Comparison of ENCODE assay signal across 9 cellular contexts in the genomic region with DNA sequence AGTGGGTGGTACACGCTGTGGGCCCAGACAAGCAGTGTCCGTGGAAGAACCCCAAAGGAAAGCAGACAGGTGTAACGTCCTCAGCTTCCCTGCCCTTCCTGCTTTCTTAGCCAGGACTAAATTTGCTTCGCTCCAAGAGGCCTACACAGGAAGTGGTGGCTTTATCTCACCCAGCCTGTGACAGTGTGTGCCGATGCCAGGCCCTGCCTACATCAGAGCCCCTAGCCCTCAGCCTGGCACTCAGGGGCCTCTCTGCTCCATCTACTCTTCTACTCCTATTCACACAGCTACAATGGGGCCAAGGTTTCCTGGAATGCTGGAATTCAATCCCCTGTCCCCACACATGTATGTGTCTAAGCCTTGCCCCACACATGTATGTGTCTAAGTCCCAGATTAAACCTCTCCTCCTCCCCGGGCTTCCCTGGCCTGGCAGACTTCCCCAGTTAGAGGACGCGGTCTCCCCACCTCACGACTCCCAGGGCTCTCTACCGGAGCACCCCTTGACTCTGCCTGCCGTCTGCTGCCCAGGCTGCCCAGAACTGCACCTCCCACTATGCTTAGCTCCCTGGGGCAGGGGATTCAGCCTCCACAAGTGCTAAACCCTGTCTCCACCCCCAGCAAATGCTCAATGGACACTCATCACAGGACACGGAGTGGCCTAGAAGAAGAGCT. TPM values are rescaled to one million over a fixed set of nuclear protein-coding genes. Genes with fewer than 3 reads are reported as not detected.
DNase-seq lines count a peak whose midpoint lies in the region; ATAC-seq and TF ChIP-seq lines count a peak whose summit lies in the region.
"Had no signal": no experiment of that assay in that cellular context is flagged by ENCODE, and none has a peak within 500 bp of the region (broad histone marks: within the 10 kb centered on the region; RNA-seq: fewer than 3 reads in every experiment).

No MANE protein-coding gene starts in this region.

- peak; percentile 71 for ATAC-seq in activated CD8-positive, alpha-beta T cell treated with anti-CD3 and anti-CD28 coated beads for 36 hours
- ATAC-seq in HG02884 (IDR thresholded peaks at IDR 0.05; ENCODE audit: unreplicated experiment) (no peak), HG03196 (IDR thresholded peaks at IDR 0.05; ENCODE audit: unreplicated experiment) (no peak)

- H3K27me3 Mint-ChIP-seq in IgD-negative memory B cell (no peaks in the 10 kb centered on the region), endothelial cell (ENCODE audit: unreplicated experiment) (peaks cover 5% of the 10 kb centered on the region)
- H3K27me3 Mint-ChIP-seq in activated CD8-positive, alpha-beta T cell treated with anti-CD3 and anti-CD28 coated beads for 36 hours: no peaks in the 10 kb centered on the region

- H3K4me3 Mint-ChIP-seq in IgD-negative memory B cell: peak overlapping the region in 3 of 4 donors; percentile 69 to 82 (median 70)
- no peak overlapping the region for H3K4me3 Mint-ChIP-seq in activated CD8-positive, alpha-beta T cell treated with anti-CD3 and anti-CD28 coated beads for 36 hours
- H3K4me3 Mint-ChIP-seq in endothelial cell (ENCODE audit: unreplicated experiment): peak overlapping the region; percentile 70

- H3K9me3 Mint-ChIP-seq in IgD-negative memory B cell (no peaks in the 10 kb centered on the region), endothelial cell (ENCODE audit: unreplicated experiment) (no peaks in the 10 kb centered on the region)
- H3K9me3 Mint-ChIP-seq in activated CD8-positive, alpha-beta T cell treated with anti-CD3 and anti-CD28 coated beads for 36 hours: no peaks in the 10 kb centered on the region

- CTCF ChIA-PET in activated CD8-positive, alpha-beta T cell treated with anti-CD3 and anti-CD28 coated beads for 36 hours (lab: Charles Lee): interaction anchor here (0.9 to 7.3 kb wide), 11 partner anchors 8 to 74 kb away, joined by 3 to 43 read pairs (median 5); partner anchors contain the start of genes MIEN1, PGAP3 and PNMT

- H3K4me1 Mint-ChIP-seq in IgD-negative memory B cell (peaks cover 42 to 45% (median 45%) of the 10 kb centered on the region in 3 donors), endothelial cell (ENCODE audit: unreplicated experiment) (peaks cover 12% of the 10 kb centered on the region)
- H3K4me1 Mint-ChIP-seq in activated CD8-positive, alpha-beta T cell treated with anti-CD3 and anti-CD28 coated beads for 36 hours (ENCODE audit: low read depth): peaks cover 64% of the 10 kb centered on the region

- intact Hi-C loops in activated CD8-positive, alpha-beta T cell treated with anti-CD3 and anti-CD28 coated beads for 36 hours (cut with micrococcal nuclease): no loop called here

- no peak for TF ChIP-seq CTCF in activated CD8-positive, alpha-beta T cell treated with anti-CD3 and anti-CD28 coated beads for 36 hours (IDR thresholded peaks at IDR 0.05)
- no peak for TF ChIP-seq CTCF in endothelial cell (IDR thresholded peaks at IDR 0.05; ENCODE audit: unreplicated experiment)

- DNase-seq in activated CD8-positive, alpha-beta T cell treated with anti-CD3 and anti-CD28 coated beads for 36 hours: peak; percentile 58
- DNase-seq in endothelial cell (ENCODE audit: low spot score): no peak
- peak; percentile 57 for DNase-seq in stimulated activated CD8-positive, alpha-beta memory T cell treated with anti-CD3 and anti-CD28 coated beads, Interleukin-4, amount 100 ng/mL, for 48 hours
- DNase-seq in MV-4-11 (lab: John Stamatoyannopoulos, UW): no peak
- DNase-seq in epidermal melanocyte (ENCODE audit: insufficient read length, low spot score): no peak
- DNase-seq: NCI-H1694 treated with DMSO at 0.1 percent for 48 hours had no signal

- H3K27ac Mint-ChIP-seq in IgD-negative memory B cell: peak overlapping the region; percentile 94 to 95 (median 95)
- peak overlapping the region; percentile 89 for H3K27ac Mint-ChIP-seq in activated CD8-positive, alpha-beta T cell treated with anti-CD3 and anti-CD28 coated beads for 36 hours
- H3K27ac Mint-ChIP-seq in endothelial cell (ENCODE audit: unreplicated experiment): no peak overlapping the region

- POLR2A ChIA-PET in activated CD8-positive, alpha-beta T cell treated with anti-CD3 and anti-CD28 coated beads for 36 hours (lab: Charles Lee): interaction anchor here (0.6 to 3.5 kb wide), 10 partner anchors 8 to 58 kb away, joined by 3 to 16 read pairs (median 3); partner anchors contain the start of genes MIEN1, PGAP3 and PNMT

- H3K36me3 Mint-ChIP-seq in IgD-negative memory B cell (peaks cover 5% of the 10 kb centered on the region), endothelial cell (ENCODE audit: low read depth, unreplicated experiment) (peaks cover 5% of the 10 kb centered on the region)
- H3K36me3 Mint-ChIP-seq in activated CD8-positive, alpha-beta T cell treated with anti-CD3 and anti-CD28 coated beads for 36 hours (ENCODE audit: low read depth): peaks cover 4% of the 10 kb centered on the region

RNA-seq across cellular contexts. Expression of gene PGAP3, which starts 8.2 kb away (rescaled TPM):
- 15.6 TPM for polyA plus RNA-seq in IgD-negative memory B cell
- 1 to 10 TPM; 6.4 to 7.4 TPM for total RNA-seq in activated CD8-positive, alpha-beta T cell treated with anti-CD3 and anti-CD28 coated beads for 36 hours
- total RNA-seq in endothelial cell (ENCODE audit: unreplicated experiment): 11.2 TPM

RNA-seq across cellular contexts. Expression of gene PNMT, which starts 11.4 kb away (rescaled TPM):
- polyA plus RNA-seq in IgD-negative memory B cell: not detected
- total RNA-seq in activated CD8-positive, alpha-beta T cell treated with anti-CD3 and anti-CD28 coated beads for 36 hours: under 1 TPM in 1 of 2 experiments, not detected in 1; 0.40 TPM
- not detected for total RNA-seq in endothelial cell (ENCODE audit: unreplicated experiment)

RNA-seq across cellular contexts. Expression of gene TCAP, which starts 14.5 kb away (rescaled TPM):
- not detected for polyA plus RNA-seq in IgD-negative memory B cell
- total RNA-seq in activated CD8-positive, alpha-beta T cell treated with anti-CD3 and anti-CD28 coated beads for 36 hours: 1 to 10 TPM in 1 of 2 experiments, under 1 TPM in 1; 0.95 to 1.3 TPM
- total RNA-seq in endothelial cell (ENCODE audit: unreplicated experiment): 1.2 TPM

RNA-seq across cellular contexts. Expression of gene ERBB2, which starts 20.2 kb away (rescaled TPM):
- 0.79 TPM for polyA plus RNA-seq in IgD-negative memory B cell
- 1 to 10 TPM; 5.2 TPM for total RNA-seq in activated CD8-positive, alpha-beta T cell treated with anti-CD3 and anti-CD28 coated beads for 36 hours
- 49.0 TPM for total RNA-seq in endothelial cell (ENCODE audit: unreplicated experiment)

RNA-seq across cellular contexts. Expression of gene STARD3, which starts 42.7 kb away (rescaled TPM):
- polyA plus RNA-seq in IgD-negative memory B cell: 35.7 TPM
- total RNA-seq in activated CD8-positive, alpha-beta T cell treated with anti-CD3 and anti-CD28 coated beads for 36 hours: 10 to 100 TPM; 48.7 to 50.3 TPM
- total RNA-seq in endothelial cell (ENCODE audit: unreplicated experiment): 77.7 TPM

Comparison
In these comparisons a context has a peak if more than half of its experiments do, and no peak if none do; other contexts are left out.
1. DNase-seq: peak in activated CD8-positive, alpha-beta T cell treated with anti-CD3 and anti-CD28 coated beads for 36 hours (single experiment) and stimulated activated CD8-positive, alpha-beta memory T cell treated with anti-CD3 and anti-CD28 coated beads, Interleukin-4, amount 100 ng/mL, for 48 hours (single experiment); none in endothelial cell (single experiment), MV-4-11 (single experiment) and epidermal melanocyte (single experiment).